7 cellular contexts compared by ENCODE assay signal in the genomic region with DNA sequence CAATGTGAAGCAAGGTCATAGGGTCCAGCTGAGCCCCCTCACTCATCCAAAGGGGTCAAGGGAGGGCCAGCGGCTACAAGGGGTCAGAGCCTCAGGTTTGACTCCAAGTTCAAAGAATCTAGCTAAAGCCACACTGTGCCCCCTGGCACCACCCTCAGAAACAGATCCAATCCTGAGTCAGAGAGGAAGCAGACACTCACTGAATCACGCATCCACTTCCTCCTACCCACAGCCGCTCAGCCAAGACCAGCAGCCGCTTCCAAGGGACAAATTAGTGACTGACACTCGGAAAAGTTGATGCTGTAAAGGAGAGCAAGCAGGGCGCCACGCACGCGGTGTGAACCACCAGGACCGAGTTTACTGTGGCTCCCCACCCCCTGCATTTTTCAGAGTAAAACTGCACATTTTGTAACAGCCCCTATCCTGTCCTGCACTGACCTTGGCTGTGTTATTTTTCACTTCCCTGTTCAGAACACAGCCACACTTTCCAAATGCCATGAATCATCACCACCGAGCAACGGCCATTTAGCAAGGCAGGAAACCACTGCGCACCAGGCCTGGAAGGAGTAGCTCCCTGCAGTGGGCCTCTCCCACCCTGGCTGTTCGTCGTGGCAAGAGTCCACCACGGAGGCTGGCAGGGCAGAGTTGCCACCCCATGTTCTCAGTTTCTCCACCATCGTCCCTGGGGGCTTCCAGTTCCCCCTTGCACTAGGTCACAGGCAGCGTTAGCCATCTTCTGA.
DNase-seq lines count a peak whose midpoint lies in the region; ATAC-seq and FAIRE-seq lines count a peak whose summit lies in the region.

No MANE protein-coding gene starts in this region.

- DNase-seq in GM19239 (ENCODE audit: insufficient read length, low spot score): no peak
- peak; percentile 88 for DNase-seq in HT-29 (ENCODE audit: low spot score)
- peak; percentile 55 for DNase-seq in activated CD4-positive, CD25-positive, alpha-beta regulatory T cell treated with anti-CD3 and anti-CD28 coated beads, Interleukin-2, amount 50 U/mL, for 72 hours
- peak; percentile 29 to 33 for DNase-seq in central memory CD8-positive, alpha-beta T cell (ENCODE audit: low spot score in 2 of 2)
- peak; percentile 98 to 100 for DNase-seq in lung microvascular endothelial cell (ENCODE audit: low read depth in 2 of 2)
- peak; percentile 61 to 85 (median 71) for DNase-seq in stimulated activated CD4-positive, alpha-beta T cell treated with anti-CD3 and anti-CD28 coated beads, TNF-alpha, amount 100 ng/mL, for 48 hours (ENCODE audit: low read depth in 3 of 3)
- DNase-seq in NCI-H526 treated with DMSO at 0.1 percent for 48 hours (lab: John Stamatoyannopoulos, UW): no peak

- peak overlapping the region; percentile 88 for H3K27ac Mint-ChIP-seq in central memory CD8-positive, alpha-beta T cell (ENCODE audit: low read depth)

- peak; percentile 48 for FAIRE-seq in GM19239 (lab: Jason Lieb, UNC)

- peaks cover 12% of the 10 kb centered on the region for H3K36me3 Mint-ChIP-seq in central memory CD8-positive, alpha-beta T cell (ENCODE audit: insufficient read depth)

- ATAC-seq in central memory CD8-positive, alpha-beta T cell (replicated peaks; ENCODE audit: extremely low read depth, poor library complexity, severe bottlenecking): peak; percentile 55

- H3K9me3 Mint-ChIP-seq in central memory CD8-positive, alpha-beta T cell: no peaks in the 10 kb centered on the region

- peak overlapping the region; percentile 56 for H3K4me3 Mint-ChIP-seq in central memory CD8-positive, alpha-beta T cell

- peaks cover 49% of the 10 kb centered on the region for H3K4me1 Mint-ChIP-seq in central memory CD8-positive, alpha-beta T cell

- H3K27me3 Mint-ChIP-seq in central memory CD8-positive, alpha-beta T cell: no peaks in the 10 kb centered on the region

Comparison
In these comparisons a context has a peak if more than half of its experiments do, and no peak if none do; other contexts are left out.
1. DNase-seq: peak in HT-29 (single experiment), activated CD4-positive, CD25-positive, alpha-beta regulatory T cell treated with anti-CD3 and anti-CD28 coated beads, Interleukin-2, amount 50 U/mL, for 72 hours (single experiment), central memory CD8-positive, alpha-beta T cell (2 of 2), lung microvascular endothelial cell (2 of 2) and stimulated activated CD4-positive, alpha-beta T cell treated with anti-CD3 and anti-CD28 coated beads, TNF-alpha, amount 100 ng/mL, for 48 hours (3 of 3); none in GM19239 (single experiment) and NCI-H526 treated with DMSO at 0.1 percent for 48 hours (single experiment).